Comparison of ENCODE assay signal across 24 cellular contexts in the genomic region with DNA sequence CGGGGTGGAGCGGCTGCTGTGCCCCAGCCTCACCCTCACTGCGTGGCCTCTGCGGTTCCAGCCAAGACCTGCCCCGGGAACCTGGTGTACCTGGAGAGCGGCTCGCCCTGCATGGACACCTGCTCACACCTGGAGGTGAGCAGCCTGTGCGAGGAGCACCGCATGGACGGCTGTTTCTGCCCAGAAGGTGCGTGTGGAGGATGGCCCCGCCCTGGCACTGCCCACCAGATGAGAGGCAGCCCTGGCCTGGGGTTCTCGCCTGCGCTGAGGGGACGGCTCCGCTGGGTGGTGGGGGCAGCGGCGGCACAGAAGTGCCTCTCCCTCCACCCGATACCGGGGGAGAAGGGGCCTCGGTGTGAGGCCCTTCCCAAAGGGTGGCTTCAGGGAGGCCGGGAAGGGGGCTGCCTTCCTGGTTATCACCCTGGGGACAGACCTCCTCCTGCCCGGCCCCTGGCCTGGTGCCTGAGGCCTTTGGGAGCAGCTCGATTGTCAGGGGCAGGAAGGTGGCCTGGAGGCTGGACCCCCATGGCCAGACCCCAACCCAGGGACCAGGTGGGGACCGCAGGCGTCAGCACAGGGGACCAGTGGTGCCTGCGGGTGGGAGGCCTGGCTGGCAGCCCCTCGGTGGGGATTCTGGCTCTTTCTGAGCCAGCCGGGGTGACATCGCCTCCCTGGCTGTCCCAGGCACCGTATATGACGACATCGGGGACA. TPM values are rescaled to one million over a fixed set of nuclear protein-coding genes. Genes with fewer than 3 reads are reported as not detected.
DNase-seq lines count a peak whose midpoint lies in the region; ATAC-seq and TF ChIP-seq lines count a peak whose summit lies in the region.
"Had no signal": no experiment of that assay in that cellular context is flagged by ENCODE, and none has a peak within 500 bp of the region (broad histone marks: within the 10 kb centered on the region; RNA-seq: fewer than 3 reads in every experiment).

No MANE protein-coding gene starts in this region.

- H3K4me3 ChIP-seq in HEK293 (ENCODE audit: low read depth, low read length) (no peak overlapping the region), endodermal cell (ENCODE audit: low read length) (no peak overlapping the region), ovary (no peak overlapping the region)
- H3K4me3 ChIP-seq: thoracic aorta had no signal

- H3K36me3 Mint-ChIP-seq in activated CD8-positive, alpha-beta memory T cell treated with anti-CD3 and anti-CD28 coated beads, Interleukin-2, amount 10 ng/mL, durations not matched to agents 7 days and 5 days = no peaks in the 10 kb centered on the region
- H3K36me3 Mint-ChIP-seq in endodermal cell (ENCODE audit: low read depth) = no peaks in the 10 kb centered on the region
- H3K36me3 Mint-ChIP-seq: activated naive CD4-positive, alpha-beta T cell treated with anti-CD3 and anti-CD28 coated beads, Interleukin-2, amount 50 U/mL, for 72 hours had no signal

- 87 to 88% methylated on average over 18 to 33 of the region's 33 CpGs for WGBS in endodermal cell (ENCODE audit: insufficient coverage in 1 of 2, insufficient read length in 1 of 2), 2 experiments
- WGBS in ovary, 3 donors = 73 to 76% (median 76%) methylated on average over 26 to 33 of the region's 33 CpGs

- peak; percentile 9 for DNase-seq in activated CD8-positive, alpha-beta memory T cell treated with anti-CD3 and anti-CD28 coated beads, Interleukin-2, amount 50 U/mL, for 4 hours
- DNase-seq in activated CD8-positive, alpha-beta memory T cell treated with anti-CD3 and anti-CD28 coated beads, Interleukin-2, amount 10 ng/mL, durations not matched to agents 7 days and 5 days = no peak
- DNase-seq in endodermal cell (peak; percentile 38), ovary (peak in 3 of 5 donors; percentile 4 to 10 (median 9)), COLO668 (lab: John Stamatoyannopoulos, UW; ENCODE audit: unreplicated experiment) (no peak)
- no peak for DNase-seq in stimulated activated CD4-positive, alpha-beta T cell treated with anti-CD3 and anti-CD28 coated beads, Interleukin-1b, Interleukin-23, amount 100 ng/mL, for 48 hours
- no peak for DNase-seq in stimulated activated CD4-positive, alpha-beta T cell treated with anti-CD3 and anti-CD28 coated beads, Interleukin-2, amount 100 ng/mL, for 24 hours
- DNase-seq: central memory CD4-positive, alpha-beta T cell; HFFc6; islet precursor cell; NCI-H1092; NCI-H2081 treated with DMSO at 0.1 percent for 48 hours; NCI-H446; stimulated activated CD4-positive, alpha-beta T cell treated with anti-CD3 and anti-CD28 coated beads, Interleukin-4, amount 100 ng/mL, for 4 hours; stimulated activated naive CD4-positive, alpha-beta T cell had no signal

- H3K36me3 ChIP-seq in HEK293 (ENCODE audit: control insufficient read depth in 2 of 2, insufficient read depth in 1 of 2, low read length in 2 of 2) (no peaks in the 10 kb centered on the region), endodermal cell (ENCODE audit: control insufficient read depth, insufficient read depth, low read length) (no peaks in the 10 kb centered on the region), ovary (no peaks in the 10 kb centered on the region)
- H3K36me3 ChIP-seq: thoracic aorta had no signal

- intact Hi-C loops in ovary (cut with DNase I) = no loop called here

- no peaks in the 10 kb centered on the region for H3K27me3 Mint-ChIP-seq in activated CD8-positive, alpha-beta memory T cell treated with anti-CD3 and anti-CD28 coated beads, Interleukin-2, amount 10 ng/mL, durations not matched to agents 7 days and 5 days
- H3K27me3 Mint-ChIP-seq in endodermal cell (ENCODE audit: insufficient read depth) = no peaks in the 10 kb centered on the region

- CTCF ChIA-PET in activated CD8-positive, alpha-beta memory T cell treated with anti-CD3 and anti-CD28 coated beads, Interleukin-2, amount 10 ng/mL, durations not matched to agents 7 days and 5 days (lab: Charles Lee) = no interaction called here
- CTCF ChIA-PET in HEK293 (lab: Yijun Ruan, JAX) = no interaction called here

- H3K9ac ChIP-seq in endodermal cell (ENCODE audit: extremely low read depth, low read length, poor library complexity, severe bottlenecking) = no peak overlapping the region

- H3K9me3 Mint-ChIP-seq in activated CD8-positive, alpha-beta memory T cell treated with anti-CD3 and anti-CD28 coated beads, Interleukin-2, amount 10 ng/mL, durations not matched to agents 7 days and 5 days (ENCODE audit: low read depth) = no peaks in the 10 kb centered on the region
- no peaks in the 10 kb centered on the region for H3K9me3 Mint-ChIP-seq in endodermal cell
- H3K9me3 Mint-ChIP-seq: activated naive CD4-positive, alpha-beta T cell treated with anti-CD3 and anti-CD28 coated beads, Interleukin-2, amount 50 U/mL, for 72 hours; HFFc6 had no signal

- no peaks in the 10 kb centered on the region for H3K27me3 ChIP-seq in endodermal cell (ENCODE audit: control insufficient read depth, insufficient read depth, low read length, poor library complexity, severe bottlenecking)
- no peaks in the 10 kb centered on the region for H3K27me3 ChIP-seq in ovary

- H3K9me3 ChIP-seq in HEK293 (ENCODE audit: control insufficient read depth, insufficient read depth, low read depth, low read length) (no peaks in the 10 kb centered on the region), endodermal cell (ENCODE audit: control insufficient read depth, low read length) (no peaks in the 10 kb centered on the region), ovary (no peaks in the 10 kb centered on the region)
- H3K9me3 ChIP-seq: thoracic aorta had no signal

- no peak for ATAC-seq in activated CD8-positive, alpha-beta memory T cell treated with anti-CD3 and anti-CD28 coated beads, Interleukin-2, amount 10 ng/mL, durations not matched to agents 7 days and 5 days
- ATAC-seq: activated naive CD4-positive, alpha-beta T cell treated with anti-CD3 and anti-CD28 coated beads, Interleukin-2, amount 50 U/mL, for 72 hours had no signal

- no peak for TF ChIP-seq CTCF in HEK293 (tag by site-specific recombination; IDR thresholded peaks at IDR 0.05)
- TF ChIP-seq CTCF in endodermal cell (conservative IDR thresholded peaks at IDR 0.05) = no peak
- TF ChIP-seq CTCF in ovary (IDR thresholded peaks at IDR 0.05) = no peak

- no peaks in the 10 kb centered on the region for H3K4me1 Mint-ChIP-seq in activated CD8-positive, alpha-beta memory T cell treated with anti-CD3 and anti-CD28 coated beads, Interleukin-2, amount 10 ng/mL, durations not matched to agents 7 days and 5 days
- no peaks in the 10 kb centered on the region for H3K4me1 Mint-ChIP-seq in endodermal cell

- H3K4me1 ChIP-seq in HEK293 (ENCODE audit: control insufficient read depth, insufficient read depth, low read length) (no peaks in the 10 kb centered on the region), endodermal cell (ENCODE audit: control insufficient read depth, insufficient read depth, low read length) (no peaks in the 10 kb centered on the region), ovary (ENCODE audit: insufficient read depth) (no peaks in the 10 kb centered on the region)

- TF ChIP-seq EP300 in ovary (IDR thresholded peaks at IDR 0.05) = no peak

- H3K27ac ChIP-seq in HEK293 (ENCODE audit: extremely low read depth, low read depth, low read length) = no peak overlapping the region
- H3K27ac ChIP-seq in endodermal cell (ENCODE audit: low read depth, low read length) = no peak overlapping the region
- H3K27ac ChIP-seq in ovary = no peak overlapping the region
- H3K27ac ChIP-seq: C4-2B, thoracic aorta had no signal

- POLR2A ChIA-PET in HEK293 (lab: Yijun Ruan, JAX) = no interaction called here

- no peak overlapping the region for H3K4me3 Mint-ChIP-seq in activated CD8-positive, alpha-beta memory T cell treated with anti-CD3 and anti-CD28 coated beads, Interleukin-2, amount 10 ng/mL, durations not matched to agents 7 days and 5 days
- no peak overlapping the region for H3K4me3 Mint-ChIP-seq in endodermal cell
- H3K4me3 Mint-ChIP-seq: HFFc6 had no signal

- H3K27ac Mint-ChIP-seq in activated CD8-positive, alpha-beta memory T cell treated with anti-CD3 and anti-CD28 coated beads, Interleukin-2, amount 10 ng/mL, durations not matched to agents 7 days and 5 days = no peak overlapping the region
- no peak overlapping the region for H3K27ac Mint-ChIP-seq in endodermal cell
- H3K27ac Mint-ChIP-seq: activated naive CD4-positive, alpha-beta T cell treated with anti-CD3 and anti-CD28 coated beads, Interleukin-2, amount 50 U/mL, for 72 hours; HFFc6 had no signal

- TF ChIP-seq POLR2A in ovary (IDR thresholded peaks at IDR 0.05) = no peak

TF ChIP-seq in HEK293, 187 proteins besides CTCF, POLR2A, EP300 and RAD21 (continues in another document):
- TF ChIP-seq, protein P1, sequence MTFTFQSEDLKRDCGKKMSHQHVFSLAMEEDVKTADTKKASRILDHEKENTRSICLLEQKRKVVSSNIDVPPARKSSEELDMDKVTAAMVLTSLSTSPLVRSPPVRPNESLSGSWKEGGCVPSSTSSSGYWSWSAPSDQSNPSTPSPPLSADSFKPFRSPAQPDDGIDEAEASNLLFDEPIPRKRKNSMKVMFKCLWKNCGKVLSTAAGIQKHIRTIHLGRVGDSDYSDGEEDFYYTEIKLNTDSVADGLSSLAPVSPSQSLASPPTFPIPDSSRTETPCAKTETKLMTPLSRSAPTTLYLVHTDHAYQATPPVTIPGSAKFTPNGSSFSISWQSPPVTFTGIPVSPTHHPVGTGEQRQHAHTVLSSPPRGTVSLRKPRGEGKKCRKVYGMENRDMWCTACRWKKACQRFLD (tag by site-specific recombination; IDR thresholded peaks at IDR 0.05) = no peak
- peak; percentile 40 for TF ChIP-seq ZNF335 (tag by site-specific recombination; conservative IDR thresholded peaks at IDR 0.05)
- peak; percentile 58; the same call in 1 of the 2 replicates for TF ChIP-seq ZIC2 (tag by site-specific recombination; IDR thresholded peaks at IDR 0.05)
- no peak for TF ChIP-seq ZBTB20 (tag by site-specific recombination; IDR thresholded peaks at IDR 0.05)

RNA-seq across cellular contexts. Expression of a gene that starts 7.1 kb away (rescaled TPM):
- total RNA-seq in activated CD8-positive, alpha-beta memory T cell treated with anti-CD3 and anti-CD28 coated beads, Interleukin-2, amount 10 ng/mL, durations not matched to agents 7 days and 5 days = not detected
- not detected for total RNA-seq in endodermal cell
- polyA plus RNA-seq in endodermal cell (2013, experiment 1 of 2) = not detected
- polyA plus RNA-seq in endodermal cell (2013, experiment 2 of 2) = not detected
- total RNA-seq in ovary = 1 to 10 TPM in 1 of 7 donors, under 1 TPM in 3, not detected in 3; 0.02 to 3.3 (median 0.27) TPM
- under 1 TPM in 1 of 2 donors, not detected in 1; 0.02 TPM for polyA plus RNA-seq in ovary
- total RNA-seq: activated CD8-positive, alpha-beta memory T cell treated with anti-CD3 and anti-CD28 coated beads for 36 hours; activated naive CD4-positive, alpha-beta T cell treated with anti-CD3 and anti-CD28 coated beads, Interleukin-2, amount 50 U/mL, for 72 hours; astrocyte; dermis microvascular lymphatic vessel endothelial cell; endothelial cell of umbilical vein; glomerular endothelial cell; thoracic aorta had no signal
- polyA plus RNA-seq: endothelial cell of umbilical vein had no signal

RNA-seq across cellular contexts. Expression of a gene that starts 45.2 kb away (rescaled TPM):
- total RNA-seq in activated CD8-positive, alpha-beta memory T cell treated with anti-CD3 and anti-CD28 coated beads, Interleukin-2, amount 10 ng/mL, durations not matched to agents 7 days and 5 days = not detected
- total RNA-seq in endodermal cell (under 1 TPM; 0.26 to 0.40 TPM), ovary (1 to 10 TPM in 1 of 7 donors, under 1 TPM in 5, not detected in 1; 0.23 to 7.2 (median 0.41) TPM)
- 0.04 TPM for polyA plus RNA-seq in endodermal cell (2013, experiment 1 of 2)
- not detected for polyA plus RNA-seq in endodermal cell (2013, experiment 2 of 2)
- polyA plus RNA-seq in ovary = under 1 TPM; 0.02 to 0.06 TPM
- total RNA-seq: activated CD8-positive, alpha-beta memory T cell treated with anti-CD3 and anti-CD28 coated beads for 36 hours; activated naive CD4-positive, alpha-beta T cell treated with anti-CD3 and anti-CD28 coated beads, Interleukin-2, amount 50 U/mL, for 72 hours; astrocyte; dermis microvascular lymphatic vessel endothelial cell; endothelial cell of umbilical vein; glomerular endothelial cell; HFFc6 had no signal
- polyA plus RNA-seq: endothelial cell of umbilical vein had no signal

Comparison
In these comparisons a context has a peak if more than half of its experiments do, and no peak if none do; other contexts are left out.
1. DNase-seq: peak in activated CD8-positive, alpha-beta memory T cell treated with anti-CD3 and anti-CD28 coated beads, Interleukin-2, amount 50 U/mL, for 4 hours (single experiment), endodermal cell (single experiment) and ovary (3 of 5); none in activated CD8-positive, alpha-beta memory T cell treated with anti-CD3 and anti-CD28 coated beads, Interleukin-2, amount 10 ng/mL, durations not matched to agents 7 days and 5 days (single experiment), stimulated activated CD4-positive, alpha-beta T cell treated with anti-CD3 and anti-CD28 coated beads, Interleukin-1b, Interleukin-23, amount 100 ng/mL, for 48 hours (single experiment), stimulated activated CD4-positive, alpha-beta T cell treated with anti-CD3 and anti-CD28 coated beads, Interleukin-2, amount 100 ng/mL, for 24 hours (0 of 2) and COLO668 (single experiment).